ENCODE assay signal across 10 cellular contexts in genomic region chr3:179608931-179609720, GRCh38. TPM values are rescaled to one million over a fixed set of nuclear protein-coding genes. Genes with fewer than 3 reads are reported as not detected.
A peak's percentile ranks its signal among the peaks of the same experiment; 100 is the strongest.
DNase-seq lines count a peak whose midpoint lies in the region; ATAC-seq and TF ChIP-seq lines count a peak whose summit lies in the region.
"Had no signal": no experiment of that assay in that cellular context is flagged by ENCODE, and none has a peak within 500 bp of the region (broad histone marks: within the 10 kb centered on the region; RNA-seq: fewer than 3 reads in every experiment).

No MANE protein-coding gene starts in this region.

- H3K9me3 ChIP-seq in gastroesophageal sphincter = no peaks in the 10 kb centered on the region
- H3K9me3 ChIP-seq: A549 had no signal

- peaks cover 42% of the 10 kb centered on the region for H3K4me1 Mint-ChIP-seq in activated CD4-positive, alpha-beta T cell treated with anti-CD3 and anti-CD28 coated beads for 36 hours
- peaks cover 19% of the 10 kb centered on the region for H3K4me1 Mint-ChIP-seq in osteocyte (ENCODE audit: unreplicated experiment)

- no peak for TF ChIP-seq EP300 in gastroesophageal sphincter (IDR thresholded peaks at IDR 0.05)

- no peak overlapping the region for H3K27ac ChIP-seq in gastroesophageal sphincter
- H3K27ac ChIP-seq: A549 had no signal

- WGBS in gastroesophageal sphincter (ENCODE audit: low coverage in 1 of 2), 2 donors = 69% methylated on average over 5 to 6 of the region's 6 CpGs

- CTCF ChIA-PET in activated CD4-positive, alpha-beta T cell treated with anti-CD3 and anti-CD28 coated beads for 36 hours (lab: Charles Lee) = interaction anchor here (1.4 kb wide), 2 partner anchors 41 to 44 kb away, joined by 3 to 5 read pairs; no protein-coding TSS in a partner anchor

- peak; percentile 45 for DNase-seq in activated CD4-positive, alpha-beta T cell treated with anti-CD3 and anti-CD28 coated beads for 36 hours
- DNase-seq in activated CD4-positive, alpha-beta T cell treated with anti-CD3 and anti-CD28 coated beads for 1 hour = no peak
- DNase-seq in NOMO-1 treated with dmso at 0.1 percent for 144 hours (lab: John Stamatoyannopoulos, UW; ENCODE audit: unreplicated experiment) = peak; percentile 62
- DNase-seq in osteocyte (ENCODE audit: extremely low spot score, unreplicated experiment) = no peak
- no peak for DNase-seq in islet precursor cell
- DNase-seq in NCI-H510A treated with DMSO at 0.1 percent for 48 hours (lab: John Stamatoyannopoulos, UW) = no peak
- DNase-seq: IMR-90 had no signal

- H3K4me1 ChIP-seq in gastroesophageal sphincter = peaks cover 0 to 61% (median 8%) of the 10 kb centered on the region in 3 donors

- peak; percentile 73 for ATAC-seq in activated CD4-positive, alpha-beta T cell treated with anti-CD3 and anti-CD28 coated beads for 36 hours
- ATAC-seq in HG02884 (IDR thresholded peaks at IDR 0.05; ENCODE audit: unreplicated experiment) = peak; percentile 61
- no peak for ATAC-seq in gastroesophageal sphincter
- ATAC-seq: A549 had no signal

- TF ChIP-seq POLR2A in gastroesophageal sphincter (IDR thresholded peaks at IDR 0.05) = no peak

- peaks cover 19% of the 10 kb centered on the region for H3K36me3 Mint-ChIP-seq in activated CD4-positive, alpha-beta T cell treated with anti-CD3 and anti-CD28 coated beads for 36 hours (ENCODE audit: low read depth)
- H3K36me3 Mint-ChIP-seq in osteocyte (ENCODE audit: unreplicated experiment) = peaks cover 6% of the 10 kb centered on the region

- H3K36me3 ChIP-seq in gastroesophageal sphincter = peaks cover 0 to 32% of the 10 kb centered on the region in 2 donors

- no peak overlapping the region for H3K4me3 ChIP-seq in gastroesophageal sphincter
- H3K4me3 ChIP-seq: A549 had no signal

- intact Hi-C loops in activated CD4-positive, alpha-beta T cell treated with anti-CD3 and anti-CD28 coated beads for 36 hours (cut with DNase I, micrococcal nuclease) = loop anchor here in 1 of 2 experiments (1.0 kb wide), 4 partner anchors 43 to 993 kb away; partner anchors contain the start of genes MFN1 and TTC14

- H3K27me3 Mint-ChIP-seq in activated CD4-positive, alpha-beta T cell treated with anti-CD3 and anti-CD28 coated beads for 36 hours = no peaks in the 10 kb centered on the region
- H3K27me3 Mint-ChIP-seq in osteocyte (ENCODE audit: unreplicated experiment) = no peaks in the 10 kb centered on the region

- H3K27me3 ChIP-seq in gastroesophageal sphincter = no peaks in the 10 kb centered on the region

- no peak for TF ChIP-seq CTCF in osteocyte (IDR thresholded peaks at IDR 0.05)
- no peak for TF ChIP-seq CTCF in gastroesophageal sphincter (IDR thresholded peaks at IDR 0.05)

- no peaks in the 10 kb centered on the region for H3K9me3 Mint-ChIP-seq in activated CD4-positive, alpha-beta T cell treated with anti-CD3 and anti-CD28 coated beads for 36 hours (ENCODE audit: low read depth)
- no peaks in the 10 kb centered on the region for H3K9me3 Mint-ChIP-seq in osteocyte (ENCODE audit: unreplicated experiment)

- peak overlapping the region; percentile 93 for H3K27ac Mint-ChIP-seq in activated CD4-positive, alpha-beta T cell treated with anti-CD3 and anti-CD28 coated beads for 36 hours
- H3K27ac Mint-ChIP-seq in osteocyte (ENCODE audit: unreplicated experiment) = peak overlapping the region; percentile 2

- POLR2A ChIA-PET in activated CD4-positive, alpha-beta T cell treated with anti-CD3 and anti-CD28 coated beads for 36 hours (lab: Charles Lee) = interaction anchor here (0.6 kb wide), 2 partner anchors 44 to 47 kb away, joined by 3 read pairs; partner anchors contain the start of genes ACTL6A and USP13

- peak overlapping the region; percentile 39 for H3K4me3 Mint-ChIP-seq in activated CD4-positive, alpha-beta T cell treated with anti-CD3 and anti-CD28 coated beads for 36 hours
- H3K4me3 Mint-ChIP-seq in osteocyte (ENCODE audit: unreplicated experiment) = no peak overlapping the region

RNA-seq across cellular contexts. Expression of gene NDUFB5, which starts 4.5 kb away (rescaled TPM):
- total RNA-seq in activated CD4-positive, alpha-beta T cell treated with anti-CD3 and anti-CD28 coated beads for 36 hours = 100 to 1,000 TPM; 105 to 110 TPM
- total RNA-seq in osteocyte (74.7 and 87.0 TPM in 2 replicates), gastroesophageal sphincter (100 to 1,000 TPM in 2 of 4 donors, 10 to 100 TPM in 2; 73.6 to 137 (median 100) TPM)

RNA-seq across cellular contexts. Expression of gene MRPL47, which starts 4.7 kb away (rescaled TPM):
- total RNA-seq in activated CD4-positive, alpha-beta T cell treated with anti-CD3 and anti-CD28 coated beads for 36 hours = 10 to 100 TPM; 49.8 to 56.4 TPM
- 32.1 and 32.8 TPM in 2 replicates for total RNA-seq in osteocyte
- 10 to 100 TPM; 20.1 to 32.3 (median 24.8) TPM for total RNA-seq in gastroesophageal sphincter

RNA-seq across cellular contexts. Expression of gene USP13, which starts 43.7 kb away (rescaled TPM):
- 10 to 100 TPM; 11.2 to 11.6 TPM for total RNA-seq in activated CD4-positive, alpha-beta T cell treated with anti-CD3 and anti-CD28 coated beads for 36 hours
- total RNA-seq in osteocyte (36.3 and 39.7 TPM in 2 replicates), gastroesophageal sphincter (10 to 100 TPM in 3 of 4 donors, 1 to 10 TPM in 1; 6.7 to 12.1 (median 11.3) TPM)

RNA-seq across cellular contexts. Expression of gene ACTL6A, which starts 46.4 kb away (rescaled TPM):
- total RNA-seq in activated CD4-positive, alpha-beta T cell treated with anti-CD3 and anti-CD28 coated beads for 36 hours = 100 to 1,000 TPM in 1 of 2 experiments, 10 to 100 TPM in 1; 85.3 to 113 TPM
- 46.5 and 49.8 TPM in 2 replicates for total RNA-seq in osteocyte
- 10 to 100 TPM; 26.1 to 33.5 (median 29.9) TPM for total RNA-seq in gastroesophageal sphincter

Comparison
In these comparisons a context has a peak if more than half of its experiments do, and no peak if none do; other contexts are left out.
1. DNase-seq: peak in activated CD4-positive, alpha-beta T cell treated with anti-CD3 and anti-CD28 coated beads for 36 hours (single experiment) and NOMO-1 treated with dmso at 0.1 percent for 144 hours (single experiment); none in activated CD4-positive, alpha-beta T cell treated with anti-CD3 and anti-CD28 coated beads for 1 hour (single experiment), osteocyte (single experiment), islet precursor cell (single experiment) and NCI-H510A treated with DMSO at 0.1 percent for 48 hours (single experiment).